Comparison of ENCODE assay signal across 7 cellular contexts in genomic region chr19:57192993-57193392, GRCh38. TPM values are rescaled to one million over a fixed set of nuclear protein-coding genes. Genes with fewer than 3 reads are reported as not detected.
DNase-seq lines count a peak whose midpoint lies in the region; ATAC-seq and TF ChIP-seq lines count a peak whose summit lies in the region.
"Had no signal": no experiment of that assay in that cellular context is flagged by ENCODE, and none has a peak within 500 bp of the region (broad histone marks: within the 10 kb centered on the region; RNA-seq: fewer than 3 reads in every experiment).

No MANE protein-coding gene starts in this region.

- intact Hi-C loops in Right ventricle myocardium inferior (cut with DNase I) = loop anchor here (5.0 kb wide), 1 partner anchor 89 kb away; the partner anchor contains the start of gene ZNF460

- DNase-seq in cardiac muscle cell (ENCODE audit: low read depth in 1 of 2, low spot score in 1 of 2) (no peak), Right ventricle myocardium inferior (ENCODE audit: missing footprints) (no peak), fibroblast of lung (ENCODE audit: low read depth in 2 of 2) (peak in 1 of 2 donors; percentile 6), thoracic aorta (ENCODE audit: low spot score) (no peak), DMS79 treated with DMSO at 0.1 percent for 48 hours (lab: John Stamatoyannopoulos, UW) (no peak), NCI-H226 (no peak)

- H3K9ac ChIP-seq in fibroblast of lung (ENCODE audit: insufficient read depth, low read length) = no peak overlapping the region

- H3K9me3 ChIP-seq in cardiac muscle cell (ENCODE audit: low read depth) (no peaks in the 10 kb centered on the region), fibroblast of lung (ENCODE audit: control insufficient read depth, insufficient read depth, low read depth, low read length) (no peaks in the 10 kb centered on the region), thoracic aorta (no peaks in the 10 kb centered on the region)

- TF ChIP-seq CTCF in cardiac muscle cell (IDR thresholded peaks at IDR 0.05; ENCODE audit: low read depth, low read length) = no peak
- TF ChIP-seq CTCF in fibroblast of lung (conservative IDR thresholded peaks at IDR 0.05 in 1 of 2, IDR thresholded peaks at IDR 0.05 in 1 of 2; ENCODE audit: low read depth in 1 of 2, low read length in 2 of 2) = no peak
- no peak for TF ChIP-seq CTCF in thoracic aorta (IDR thresholded peaks at IDR 0.05)

- H3K4me1 ChIP-seq in cardiac muscle cell (ENCODE audit: low read depth) (peaks cover 7% of the 10 kb centered on the region), fibroblast of lung (ENCODE audit: control insufficient read depth, extremely low read depth, insufficient read depth, low read length) (no peaks in the 10 kb centered on the region), thoracic aorta (ENCODE audit: control insufficient read depth in 1 of 2, low read depth in 2 of 2) (peaks cover 6 to 21% of the 10 kb centered on the region in 2 donors)

- H3K4me3 ChIP-seq in cardiac muscle cell (peak overlapping the region; percentile 91), fibroblast of lung (replicated peaks in 1 of 4; ENCODE audit: control extremely low read depth in 1 of 4, insufficient read depth in 1 of 4, low read depth in 3 of 4, low read length in 4 of 4) (peak overlapping the region; percentile 87 to 98 (median 96)), thoracic aorta (peak overlapping the region; percentile 94)

- H3K27me3 ChIP-seq in cardiac muscle cell = no peaks in the 10 kb centered on the region
- no peaks in the 10 kb centered on the region for H3K27me3 ChIP-seq in fibroblast of lung (ENCODE audit: control insufficient read depth, insufficient read depth, low read length)
- H3K27me3 ChIP-seq in thoracic aorta (replicated peaks; ENCODE audit: insufficient read depth) = no peaks in the 10 kb centered on the region

- H3K27ac ChIP-seq in cardiac muscle cell (no peak overlapping the region), fibroblast of lung (ENCODE audit: insufficient read depth, low read length) (no peak overlapping the region), thoracic aorta (no peak overlapping the region)

- ATAC-seq in Right ventricle myocardium inferior (no peak), thoracic aorta (ENCODE audit: insufficient number of reproducible peaks, low FRiP score, low read depth) (no peak)

- H3K4me2 ChIP-seq in fibroblast of lung (ENCODE audit: extremely low read depth, insufficient read depth, low read length) = peak overlapping the region; percentile 80

- peaks cover 33% of the 10 kb centered on the region for H3K79me2 ChIP-seq in fibroblast of lung (ENCODE audit: control insufficient read depth, insufficient read depth, low read length)

- peaks cover 33% of the 10 kb centered on the region for H3K36me3 ChIP-seq in cardiac muscle cell
- H3K36me3 ChIP-seq in fibroblast of lung (ENCODE audit: control insufficient read depth, insufficient read depth, low read length) = peaks cover 16% of the 10 kb centered on the region
- peaks cover 42% of the 10 kb centered on the region for H3K36me3 ChIP-seq in thoracic aorta

- H4K20me1 ChIP-seq in fibroblast of lung (ENCODE audit: control insufficient read depth, extremely low read depth, insufficient read depth, low read length) = no peaks in the 10 kb centered on the region

- H2AFZ ChIP-seq in fibroblast of lung (ENCODE audit: low read length) = no peak overlapping the region

RNA-seq across cellular contexts. Expression of gene ZNF264, which starts 1.7 kb away (rescaled TPM):
- total RNA-seq in cardiac muscle cell (29.1 and 50.5 TPM in 2 replicates), Right ventricle myocardium inferior (16.5 TPM), fibroblast of lung (19.0 and 24.9 TPM in 2 replicates), thoracic aorta (10 to 100 TPM; 60.0 to 65.4 TPM)
- polyA plus RNA-seq in cardiac muscle cell (2.9 and 3.8 TPM in 2 replicates), fibroblast of lung (5.8 and 7.7 TPM in 2 replicates)
- 6.1 and 6.4 TPM in 2 replicates for polyA plus RNA-seq in fibroblast of lung (2012)
- polyA minus RNA-seq in fibroblast of lung (ENCODE audit: low replicate concordance) = 16.5 and 23.5 TPM in 2 replicates

RNA-seq across cellular contexts. Expression of gene DUXA, which starts 25.7 kb away (rescaled TPM):
- total RNA-seq in cardiac muscle cell = not detected in 2 replicates
- not detected in 2 replicates for polyA plus RNA-seq in cardiac muscle cell
- not detected for total RNA-seq in Right ventricle myocardium inferior
- total RNA-seq in fibroblast of lung = not detected in 2 replicates
- not detected in 2 replicates for polyA plus RNA-seq in fibroblast of lung
- not detected in 2 replicates for polyA plus RNA-seq in fibroblast of lung (2012)
- polyA minus RNA-seq in fibroblast of lung (ENCODE audit: low replicate concordance) = not detected in 2 replicates
- not detected for total RNA-seq in thoracic aorta
- total RNA-seq: M059J had no signal

RNA-seq across cellular contexts. Expression of gene AURKC, which starts 37.8 kb away (rescaled TPM):
- total RNA-seq in cardiac muscle cell (0.46 and 1.3 TPM in 2 replicates), Right ventricle myocardium inferior (1.2 TPM), fibroblast of lung (0.50 and 0.77 TPM in 2 replicates), thoracic aorta (1 to 10 TPM; 1.1 to 2.2 TPM)
- polyA plus RNA-seq in cardiac muscle cell (2.9 TPM in 1 of 2 replicates, not detected in the other), fibroblast of lung (0.59 and 1.4 TPM in 2 replicates)
- 0.69 and 0.78 TPM in 2 replicates for polyA plus RNA-seq in fibroblast of lung (2012)
- polyA minus RNA-seq in fibroblast of lung (ENCODE audit: low replicate concordance) = 1.0 TPM in 1 of 2 replicates, not detected in the other

RNA-seq across cellular contexts. Expression of gene ZNF805, which starts 47.4 kb away (rescaled TPM):
- total RNA-seq in cardiac muscle cell (13.7 and 20.2 TPM in 2 replicates), Right ventricle myocardium inferior (9.7 TPM), fibroblast of lung (33.4 and 40.6 TPM in 2 replicates), thoracic aorta (10 to 100 TPM; 23.0 to 30.7 TPM)
- polyA plus RNA-seq in cardiac muscle cell (4.8 TPM in 2 replicates), fibroblast of lung (5.6 and 8.1 TPM in 2 replicates)
- polyA plus RNA-seq in fibroblast of lung (2012) = 1.5 and 2.9 TPM in 2 replicates
- 13.6 and 17.2 TPM in 2 replicates for polyA minus RNA-seq in fibroblast of lung (ENCODE audit: low replicate concordance)

RNA-seq across cellular contexts. Expression of gene ZIM3, which starts 48.0 kb away (rescaled TPM):
- not detected in 2 replicates for total RNA-seq in cardiac muscle cell
- not detected in 2 replicates for polyA plus RNA-seq in cardiac muscle cell
- total RNA-seq in Right ventricle myocardium inferior = not detected
- not detected in 2 replicates for total RNA-seq in fibroblast of lung
- polyA plus RNA-seq in fibroblast of lung = not detected in 2 replicates
- not detected in 2 replicates for polyA plus RNA-seq in fibroblast of lung (2012)
- polyA minus RNA-seq in fibroblast of lung (ENCODE audit: low replicate concordance) = not detected in 2 replicates
- not detected for total RNA-seq in thoracic aorta
- total RNA-seq: M059J had no signal
